In genomic region chr3:27228805-27229204, GRCh38 we compare ENCODE assay signal across 17 cellular contexts.
DNase-seq lines count a peak whose midpoint lies in the region; ATAC-seq and TF ChIP-seq lines count a peak whose summit lies in the region.
"Had no signal": no experiment of that assay in that cellular context is flagged by ENCODE, and none has a peak within 500 bp of the region (broad histone marks: within the 10 kb centered on the region; RNA-seq: fewer than 3 reads in every experiment).

No MANE protein-coding gene starts in this region.

- in situ Hi-C loops in Panc1 (cut with HindIII; ENCODE audit: low pct_unique_long_range_greater_than_20kb, low sequenced_read_pairs): no loop called here

- H3K9me3 ChIP-seq in Panc1 (ENCODE audit: control insufficient read depth, insufficient read depth, low read depth, low read length): no peaks in the 10 kb centered on the region
- H3K9me3 ChIP-seq: testis had no signal

- no TSS peak for BruUV-seq in Panc1 (replicated peaks; lab: Mats Ljungman, UMichigan)

- no peaks in the 10 kb centered on the region for H3K36me3 ChIP-seq in Panc1 (ENCODE audit: control insufficient read depth, insufficient read depth, low read length)
- H3K36me3 ChIP-seq: esophagus squamous epithelium had no signal

- peak; percentile 24; the same call in 1 of the 2 replicates for TF ChIP-seq CTCF in Panc1 (IDR thresholded peaks at IDR 0.05)

- POLR2A ChIA-PET in Panc1 (lab: Charles Lee): no interaction called here

- ATAC-seq in GM18867 (IDR thresholded peaks at IDR 0.05; ENCODE audit: unreplicated experiment) (peak; percentile 85), HG02885 (IDR thresholded peaks at IDR 0.05; ENCODE audit: poor library complexity, unreplicated experiment) (peak; percentile 80), Panc1 (no peak), GM21576 (IDR thresholded peaks at IDR 0.05; ENCODE audit: unreplicated experiment) (no peak), Right ventricle myocardium inferior (no peak)
- ATAC-seq: naive thymus-derived CD8-positive, alpha-beta T cell had no signal

- intact Hi-C loops in Panc1 (cut with micrococcal nuclease; ENCODE audit: unreplicated experiment): loop anchor here (10.0 kb wide), 1 partner anchor 704 kb away; no protein-coding TSS in a partner anchor
- intact Hi-C loops in Right ventricle myocardium inferior (cut with DNase I): no loop called here

- CTCF ChIA-PET in Panc1 (lab: Charles Lee): no interaction called here

- H3K4me1 ChIP-seq in Panc1 (ENCODE audit: control insufficient read depth, insufficient read depth, low read length): no peaks in the 10 kb centered on the region
- H3K4me1 ChIP-seq: esophagus squamous epithelium, testis had no signal

- H3K27ac ChIP-seq in Panc1 (ENCODE audit: low read length): no peak overlapping the region
- H3K27ac ChIP-seq: esophagus squamous epithelium, testis had no signal

- no peak overlapping the region for H3K4me3 ChIP-seq in Panc1 (ENCODE audit: low read depth in 2 of 2, low read length in 2 of 2)
- H3K4me3 ChIP-seq: esophagus squamous epithelium, testis had no signal

- DNase-seq in Panc1 (ENCODE audit: low read depth, low spot score): no peak
- peak; percentile 50 for DNase-seq in islet precursor cell
- DNase-seq in Right ventricle myocardium inferior (ENCODE audit: missing footprints): no peak
- DNase-seq in T-helper 2 cell: no peak
- DNase-seq in AG20443 (ENCODE audit: low spot score): no peak
- DNase-seq: activated CD4-positive, alpha-beta T cell treated with anti-CD3 and anti-CD28 coated beads, Interleukin-2, amount 10 ng/mL, durations not matched to agents 24 days and 14 days; caudate nucleus; esophagus squamous epithelium; GF-D8; kidney glomerular epithelial cell; naive thymus-derived CD8-positive, alpha-beta T cell; NCI-H146; NCI-H82; testis had no signal

- no peaks in the 10 kb centered on the region for H3K27me3 ChIP-seq in Panc1 (ENCODE audit: control insufficient read depth, insufficient read depth, low read length)
- H3K27me3 ChIP-seq: esophagus squamous epithelium, testis had no signal

Comparison
In these comparisons a context has a peak if more than half of its experiments do, and no peak if none do; other contexts are left out.
1. ATAC-seq: peak in GM18867 (single experiment) and HG02885 (single experiment); none in Panc1 (single experiment), GM21576 (single experiment) and Right ventricle myocardium inferior (single experiment).